8 cellular contexts compared by ENCODE assay signal in the genomic region with DNA sequence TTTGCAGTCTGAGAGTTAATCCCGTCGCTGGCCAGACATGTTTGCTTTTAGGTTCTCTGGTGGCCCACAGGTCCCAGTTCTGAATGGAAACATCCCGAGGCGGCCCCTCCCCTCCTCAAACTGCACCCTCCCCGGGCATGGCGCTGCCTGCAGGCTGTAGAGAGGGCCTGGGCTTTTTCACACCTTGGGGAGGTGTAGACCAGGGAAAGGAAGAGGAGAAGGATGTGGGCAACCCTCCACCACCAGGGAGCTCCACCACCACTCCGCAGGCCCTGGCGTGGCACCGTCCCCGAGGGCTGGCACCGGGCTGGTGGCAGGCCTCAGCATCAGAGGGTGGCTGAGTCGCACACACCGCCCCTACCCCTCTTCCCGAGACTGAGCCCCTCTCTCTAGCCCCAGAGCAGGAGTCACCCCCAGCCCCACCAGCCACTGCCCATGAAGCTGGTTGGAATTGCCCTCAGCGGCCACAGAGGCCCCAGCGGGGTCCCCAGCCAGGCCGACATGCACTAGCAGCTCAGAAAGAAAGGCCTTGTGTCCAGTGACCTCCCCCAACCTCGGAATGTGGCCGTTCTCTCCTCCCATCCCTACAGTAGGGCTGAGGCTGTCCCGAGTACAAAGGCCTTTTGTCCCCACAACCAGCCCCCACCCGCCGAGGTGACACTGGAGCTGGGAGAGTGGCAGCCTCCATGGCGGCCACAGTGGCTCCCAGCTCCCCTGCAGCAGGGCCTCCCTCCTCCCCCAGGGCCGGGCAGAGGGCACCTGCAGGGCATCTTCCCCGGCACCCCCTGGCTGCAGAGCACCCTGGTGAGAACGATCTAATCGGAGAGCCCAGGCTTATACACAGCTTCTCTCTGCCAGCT. TPM values are rescaled to one million over a fixed set of nuclear protein-coding genes. Genes with fewer than 3 reads are reported as not detected.
DNase-seq lines count a peak whose midpoint lies in the region; ATAC-seq and TF ChIP-seq lines count a peak whose summit lies in the region.

No MANE protein-coding gene starts in this region.

- H3K27me3 Mint-ChIP-seq in GM23338 (ENCODE audit: insufficient read depth, low read depth, poor library complexity) (peaks cover 12% of the 10 kb centered on the region), chondrocyte (ENCODE audit: low read depth) (no peaks in the 10 kb centered on the region)

- H3K4me1 Mint-ChIP-seq in GM23338 (peaks cover 12% of the 10 kb centered on the region), chondrocyte (ENCODE audit: low read depth) (peaks cover 15% of the 10 kb centered on the region)

- H2AFZ ChIP-seq in GM23338 (peak overlapping the region; percentile 63; the same call in 1 of the 2 replicates), SK-N-SH (ENCODE audit: low read depth) (no peak overlapping the region)

- 86% methylated on average over 7 of the region's 27 CpGs for WGBS in SK-N-SH (ENCODE audit: low lambda C conversion rate)
- WGBS in mesodermal cell (ENCODE audit: insufficient coverage in 2 of 2), 2 experiments, result 32 to 36% methylated on average over 15 to 19 of the region's 27 CpGs
- WGBS in thyroid gland, 2 donors, result 48 to 58% methylated on average over 16 to 17 of the region's 27 CpGs

- intact Hi-C loops in upper lobe of right lung (cut with DNase I) (no loop called here), thyroid gland (cut with DNase I) (no loop called here)

- POLR2A ChIA-PET in SK-N-SH (lab: Yijun Ruan, JAX), result no interaction called here

- no peaks in the 10 kb centered on the region; the same call in 2 of the 3 replicates for H3K36me3 Mint-ChIP-seq in GM23338 (ENCODE audit: low read depth)
- H3K36me3 Mint-ChIP-seq in chondrocyte (ENCODE audit: low read depth), result peaks cover 3% of the 10 kb centered on the region

- TF ChIP-seq RAD21 in SK-N-SH (IDR thresholded peaks at IDR 0.05; ENCODE audit: low read length), result no peak

- H3K4me2 ChIP-seq in GM23338 (no peak overlapping the region), SK-N-SH (no peak overlapping the region)

- DNase-seq in GM23338 (ENCODE audit: low spot score) (peak; percentile 54), SK-N-SH (no peak), chondrocyte (ENCODE audit: low spot score) (peak; percentile 88), upper lobe of right lung (peak; percentile 77), thyroid gland (no peak), GDM1 (lab: John Stamatoyannopoulos, UW) (no peak)

- no peaks in the 10 kb centered on the region for H3K9me2 ChIP-seq in GM23338 (ENCODE audit: insufficient read depth)
- no peaks in the 10 kb centered on the region for H3K9me2 ChIP-seq in SK-N-SH

- no peaks in the 10 kb centered on the region for H3K9me3 ChIP-seq in SK-N-SH
- peaks cover 7% of the 10 kb centered on the region for H3K9me3 ChIP-seq in mesodermal cell (ENCODE audit: control insufficient read depth, low read length)
- H3K9me3 ChIP-seq in upper lobe of right lung, result no peaks in the 10 kb centered on the region
- H3K9me3 ChIP-seq in thyroid gland, result no peaks in the 10 kb centered on the region

- ATAC-seq in GM23338 (peak; percentile 76), upper lobe of right lung (peak; percentile 91), GM18498 (IDR thresholded peaks at IDR 0.05; ENCODE audit: unreplicated experiment) (no peak)

- H3K4me3 Mint-ChIP-seq in GM23338 (no peak overlapping the region), chondrocyte (ENCODE audit: unreplicated experiment) (no peak overlapping the region)

- H3K9me3 Mint-ChIP-seq in GM23338 (peaks cover 6% of the 10 kb centered on the region; the same call in 2 of the 3 replicates), chondrocyte (ENCODE audit: low read depth) (peaks cover 7% of the 10 kb centered on the region)

- TF ChIP-seq POLR2A in thyroid gland (IDR thresholded peaks at IDR 0.05), result no peak

- CTCF ChIA-PET in SK-N-SH (lab: Yijun Ruan, JAX), result interaction anchor here (0.8 to 1.5 kb wide), 6 partner anchors 8 to 108 kb away, joined by 3 to 6 read pairs (median 3); no protein-coding TSS in a partner anchor

- H4K20me1 ChIP-seq in GM23338 (replicated peaks; ENCODE audit: insufficient read depth) (no peaks in the 10 kb centered on the region), SK-N-SH (ENCODE audit: insufficient read depth) (no peaks in the 10 kb centered on the region)

- H3K27ac Mint-ChIP-seq in GM23338, result no peak overlapping the region
- no peak overlapping the region for H3K27ac Mint-ChIP-seq in chondrocyte (ENCODE audit: unreplicated experiment)

- H3F3A ChIP-seq in GM23338 (replicated peaks; ENCODE audit: low read depth), result no peaks in the 10 kb centered on the region
- H3F3A ChIP-seq in SK-N-SH (replicated peaks; ENCODE audit: insufficient read depth), result no peaks in the 10 kb centered on the region

- H3K36me3 ChIP-seq in GM23338 (ENCODE audit: insufficient read depth) (no peaks in the 10 kb centered on the region), SK-N-SH (replicated peaks in 1 of 2; ENCODE audit: control insufficient read depth in 1 of 2, insufficient read depth in 2 of 2, low read length in 1 of 2) (no peaks in the 10 kb centered on the region), mesodermal cell (ENCODE audit: control insufficient read depth, insufficient read depth, low read length) (no peaks in the 10 kb centered on the region), upper lobe of right lung (no peaks in the 10 kb centered on the region), thyroid gland (no peaks in the 10 kb centered on the region)

- H3K4me1 ChIP-seq in GM23338 (ENCODE audit: insufficient read depth) (peaks cover 10% of the 10 kb centered on the region), SK-N-SH (ENCODE audit: control insufficient read depth in 1 of 2, insufficient read depth in 2 of 2, low read depth in 1 of 2, low read length in 1 of 2) (no peaks in the 10 kb centered on the region; a peak in 1 of 4 replicates), mesodermal cell (ENCODE audit: control insufficient read depth, insufficient read depth, low read length, poor library complexity, severe bottlenecking) (peaks cover 17% of the 10 kb centered on the region), upper lobe of right lung (peaks cover 9% of the 10 kb centered on the region), thyroid gland (no peaks in the 10 kb centered on the region)

- no peaks in the 10 kb centered on the region for H3K27me3 ChIP-seq in GM23338 (ENCODE audit: insufficient read depth)
- no peaks in the 10 kb centered on the region for H3K27me3 ChIP-seq in SK-N-SH (ENCODE audit: insufficient read depth)
- H3K27me3 ChIP-seq in upper lobe of right lung, result no peaks in the 10 kb centered on the region
- H3K27me3 ChIP-seq in thyroid gland, result no peaks in the 10 kb centered on the region

- no peak for TF ChIP-seq EP300 in SK-N-SH (IDR thresholded peaks at IDR 0.05; ENCODE audit: borderline replicate concordance in 1 of 2, low read depth in 1 of 2, low read length in 1 of 2)

- H3K79me2 ChIP-seq in GM23338 (replicated peaks; ENCODE audit: insufficient read depth) (no peaks in the 10 kb centered on the region), SK-N-SH (ENCODE audit: insufficient read depth) (no peaks in the 10 kb centered on the region)

- H3K9ac ChIP-seq in SK-N-SH, result no peak overlapping the region

- no peak overlapping the region for H3K4me3 ChIP-seq in GM23338
- no peak overlapping the region for H3K4me3 ChIP-seq in SK-N-SH (ENCODE audit: low read depth in 2 of 2, low read length in 1 of 2)
- H3K4me3 ChIP-seq in mesodermal cell (ENCODE audit: extremely low read depth, insufficient read depth, low read length, poor library complexity, severe bottlenecking), result no peak overlapping the region
- no peak overlapping the region for H3K4me3 ChIP-seq in upper lobe of right lung
- H3K4me3 ChIP-seq in thyroid gland (replicated peaks in 1 of 3), result no peak overlapping the region

- no peak overlapping the region for H3K27ac ChIP-seq in GM23338 (ENCODE audit: low read depth)
- H3K27ac ChIP-seq in SK-N-SH (ENCODE audit: low read depth in 2 of 2, low read length in 1 of 2), result no peak overlapping the region
- peak overlapping the region; percentile 95 for H3K27ac ChIP-seq in mesodermal cell (ENCODE audit: low read depth, low read length, severe bottlenecking)
- H3K27ac ChIP-seq in upper lobe of right lung, result no peak overlapping the region
- H3K27ac ChIP-seq in thyroid gland, result no peak overlapping the region

- TF ChIP-seq CTCF in GM23338 (conservative IDR thresholded peaks at IDR 0.05; ENCODE audit: low read depth in 2 of 2) (peak; percentile 26 to 55; a peak in 2 of 4 replicates), SK-N-SH (IDR thresholded peaks at IDR 0.05) (0 out of 2 replicates have a peak, but pooled peaks have one; percentile 25), chondrocyte (IDR thresholded peaks at IDR 0.05) (peak; percentile 77), upper lobe of right lung (IDR thresholded peaks at IDR 0.05) (peak; percentile 39), thyroid gland (IDR thresholded peaks at IDR 0.05) (peak in 3 of 6 experiments; percentile 13 to 25 (median 18))

TF ChIP-seq in GM23338, 12 proteins besides CTCF, POLR2A, EP300 and RAD21 (continues in another document):
- TF ChIP-seq EZH2 (IDR thresholded peaks at IDR 0.05; ENCODE audit: low read depth, unreplicated experiment) (no peak), NANOG (IDR thresholded peaks at IDR 0.05; ENCODE audit: borderline replicate concordance) (no peak)

TF ChIP-seq in SK-N-SH, 30 proteins besides CTCF, POLR2A, EP300 and RAD21:
- TF ChIP-seq SMC3 (IDR thresholded peaks at IDR 0.05; ENCODE audit: low read depth, low read length) (peak; percentile 18; the same call in 1 of the 2 replicates), POLR2AphosphoS5 (IDR thresholded peaks at IDR 0.05; ENCODE audit: low read depth, low read length) (no peak), RXRA (IDR thresholded peaks at IDR 0.05; ENCODE audit: borderline replicate concordance, low read depth) (no peak)

RNA-seq across cellular contexts. Expression of a gene that starts 23.5 kb away (rescaled TPM):
- total RNA-seq in GM23338 (2014; rRNA removed; shearing (Covaris generic)), result 52.4 and 75.5 TPM in 2 replicates
- polyA plus RNA-seq in GM23338 (2016; fragmentation: Nextera tagmentation; extraction: Ambion mirVana) (36.7 and 37.2 TPM in 2 replicates), SK-N-SH (2012; rRNA removed) (20.1 and 32.5 TPM in 2 replicates)
- polyA plus RNA-seq in SK-N-SH (2012; cell fraction: cytosol; rRNA removed), result 15.4 and 20.2 TPM in 2 replicates
- polyA plus RNA-seq in SK-N-SH (2012; cell fraction: nucleus; rRNA removed), result 97.9 and 115 TPM in 2 replicates
- total RNA-seq in chondrocyte (117 to 152 TPM (median 121 TPM) in 3 replicates), upper lobe of right lung (117 TPM), thyroid gland (10 to 100 TPM; 35.1 to 54.7 (median 42.5) TPM)
- polyA plus RNA-seq in mesodermal cell (2013, experiment 1 of 2), result 58.2 TPM
- 54.6 TPM for polyA plus RNA-seq in mesodermal cell (2013, experiment 2 of 2)

RNA-seq across cellular contexts. Expression of a gene that starts 58.1 kb away (rescaled TPM):
- total RNA-seq in GM23338 (2014; rRNA removed; shearing (Covaris generic)), result 4.3 and 11.6 TPM in 2 replicates
- polyA plus RNA-seq in GM23338 (2016; fragmentation: Nextera tagmentation; extraction: Ambion mirVana), result 9.5 and 12.4 TPM in 2 replicates
- 11.8 and 14.3 TPM in 2 replicates for polyA plus RNA-seq in SK-N-SH (2012; rRNA removed)
- polyA plus RNA-seq in SK-N-SH (2012; cell fraction: cytosol; rRNA removed), result 11.0 and 11.2 TPM in 2 replicates
- polyA plus RNA-seq in SK-N-SH (2012; cell fraction: nucleus; rRNA removed), result 44.6 and 48.8 TPM in 2 replicates
- 7.1 to 9.9 TPM (median 7.9 TPM) in 3 replicates for total RNA-seq in chondrocyte
- polyA plus RNA-seq in mesodermal cell (2013, experiment 1 of 2), result 20.2 TPM
- 18.6 TPM for polyA plus RNA-seq in mesodermal cell (2013, experiment 2 of 2)
- 5.5 TPM for total RNA-seq in upper lobe of right lung
- total RNA-seq in thyroid gland, result 10 to 100 TPM; 13.6 to 26.2 (median 18.9) TPM

Comparison
In these comparisons a context has a peak if more than half of its experiments do, and no peak if none do; other contexts are left out.
1. DNase-seq: peak in GM23338 (single experiment), chondrocyte (single experiment) and upper lobe of right lung (single experiment); none in SK-N-SH (single experiment), thyroid gland (0 of 2) and GDM1 (single experiment).